Comparison of ENCODE assay signal across 24 cellular contexts in the genomic region with DNA sequence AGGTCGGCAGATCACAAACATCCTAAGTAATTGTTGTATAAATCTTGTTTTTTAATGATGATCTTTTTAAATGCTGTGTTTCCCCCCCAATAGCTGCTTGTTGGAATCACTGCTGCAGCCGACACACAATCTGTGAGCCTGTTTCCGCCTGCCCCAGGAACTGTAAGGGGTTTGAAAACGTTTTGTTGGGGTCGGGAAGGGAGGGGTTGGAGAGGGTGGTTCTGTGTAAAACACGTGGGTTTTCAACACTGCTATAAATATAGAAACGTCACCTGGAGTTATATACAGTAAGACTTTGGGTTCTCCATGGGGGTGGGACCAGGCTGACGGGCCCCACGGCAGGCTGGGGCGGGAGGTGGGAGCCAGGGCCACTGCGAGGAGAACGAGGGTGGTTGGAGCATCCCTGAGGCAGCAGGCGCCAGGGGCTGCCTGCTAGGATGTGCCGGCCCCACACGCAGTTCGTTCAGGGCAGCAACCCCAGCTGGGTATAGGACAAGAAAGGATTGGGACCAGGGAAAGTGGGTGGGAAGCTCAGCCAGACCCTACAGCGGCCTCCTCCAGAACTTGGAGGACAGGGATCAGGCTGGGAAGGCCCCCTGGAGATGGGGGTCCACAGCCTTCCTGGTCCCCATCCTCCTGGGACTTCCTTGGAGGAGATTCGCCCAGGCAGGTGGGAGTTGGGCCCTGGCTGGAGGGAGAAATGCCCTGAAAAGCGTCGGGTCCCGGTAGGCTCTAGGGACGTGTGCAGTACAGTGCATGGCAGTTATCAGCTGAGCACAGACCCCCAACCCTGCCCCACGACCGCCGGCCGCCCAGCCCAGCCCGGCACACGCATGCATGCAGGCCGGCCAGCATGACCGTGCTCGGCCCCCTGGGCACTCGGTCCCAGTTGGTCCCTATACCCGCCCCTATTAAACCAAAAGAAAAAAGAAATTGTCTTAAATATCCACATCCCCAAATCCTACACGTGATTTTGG. TPM values are rescaled to one million over a fixed set of nuclear protein-coding genes. Genes with fewer than 3 reads are reported as not detected.
DNase-seq lines count a peak whose midpoint lies in the region; ATAC-seq and TF ChIP-seq lines count a peak whose summit lies in the region.
"Had no signal": no experiment of that assay in that cellular context is flagged by ENCODE, and none has a peak within 500 bp of the region (broad histone marks: within the 10 kb centered on the region; RNA-seq: fewer than 3 reads in every experiment).

No MANE protein-coding gene starts in this region.

- peaks cover 53% of the 10 kb centered on the region for H3K4me1 Mint-ChIP-seq in activated naive CD8-positive, alpha-beta T cell (ENCODE audit: low read depth)
- peaks cover 41% of the 10 kb centered on the region for H3K4me1 Mint-ChIP-seq in activated naive CD8-positive, alpha-beta T cell treated with anti-CD3 and anti-CD28 coated beads, Interleukin-2, amount 50 U/mL, for 24 hours

- no peaks in the 10 kb centered on the region for H3K9me2 ChIP-seq in PC-9 (ENCODE audit: insufficient read depth)

- no peaks in the 10 kb centered on the region for H3K9me3 Mint-ChIP-seq in activated naive CD8-positive, alpha-beta T cell (ENCODE audit: low read depth)
- H3K9me3 Mint-ChIP-seq in activated naive CD8-positive, alpha-beta T cell treated with anti-CD3 and anti-CD28 coated beads, Interleukin-2, amount 50 U/mL, for 24 hours = no peaks in the 10 kb centered on the region
- H3K9me3 Mint-ChIP-seq: mesothelial cell of epicardium had no signal

- H2AFZ ChIP-seq in PC-9 = no peak overlapping the region

- POLR2A ChIA-PET in PC-9 (lab: Charles Lee; ENCODE audit: unreplicated experiment) = no interaction called here

- no peak for DNase-seq in activated naive CD8-positive, alpha-beta T cell treated with anti-CD3 and anti-CD28 coated beads, Interleukin-2, amount 50 U/mL, for 24 hours
- no peak for DNase-seq in PC-9
- DNase-seq in iPS-NIHi11 (ENCODE audit: low spot score) = peak; percentile 16
- no peak for DNase-seq in sciatic nerve (ENCODE audit: low spot score)
- DNase-seq in sigmoid colon = no peak
- DNase-seq: activated CD4-positive, alpha-beta T cell treated with anti-CD3 and anti-CD28 coated beads, Interleukin-2, amount 50 U/mL, for 1 hour; effector CD8-positive, alpha-beta T cell; esophagus squamous epithelium; GF-D8; GOT3; Karpas-422; NCI-H1930; NCI-H345; stimulated activated CD4-positive, alpha-beta T cell treated with anti-CD3 and anti-CD28 coated beads, Interleukin-15, amount 100 ng/mL, for 24 hours had no signal

- H3K4me3 Mint-ChIP-seq in activated naive CD8-positive, alpha-beta T cell = no peak overlapping the region
- no peak overlapping the region for H3K4me3 Mint-ChIP-seq in activated naive CD8-positive, alpha-beta T cell treated with anti-CD3 and anti-CD28 coated beads, Interleukin-2, amount 50 U/mL, for 24 hours
- H3K4me3 Mint-ChIP-seq: mesothelial cell of epicardium had no signal

- H3K9me3 ChIP-seq in PC-9 (ENCODE audit: insufficient read depth, low read depth) (no peaks in the 10 kb centered on the region), sigmoid colon (no peaks in the 10 kb centered on the region)
- H3K9me3 ChIP-seq: A549, esophagus squamous epithelium, SJSA1, testis had no signal

- H3K4me1 ChIP-seq in PC-9 (replicated peaks; ENCODE audit: insufficient read depth) (no peaks in the 10 kb centered on the region), sigmoid colon (peaks cover 0 to 28% (median 22%) of the 10 kb centered on the region in 4 donors)

- no peak overlapping the region for H3K4me3 ChIP-seq in PC-9
- no peak overlapping the region for H3K4me3 ChIP-seq in sigmoid colon
- H3K4me3 ChIP-seq: A549, esophagus squamous epithelium, SJSA1, testis had no signal

- H3K36me3 Mint-ChIP-seq in activated naive CD8-positive, alpha-beta T cell = peaks cover 2% of the 10 kb centered on the region
- peaks cover 11% of the 10 kb centered on the region for H3K36me3 Mint-ChIP-seq in activated naive CD8-positive, alpha-beta T cell treated with anti-CD3 and anti-CD28 coated beads, Interleukin-2, amount 50 U/mL, for 24 hours (ENCODE audit: low read depth)

- no peaks in the 10 kb centered on the region for H3K27me3 Mint-ChIP-seq in activated naive CD8-positive, alpha-beta T cell
- no peaks in the 10 kb centered on the region for H3K27me3 Mint-ChIP-seq in activated naive CD8-positive, alpha-beta T cell treated with anti-CD3 and anti-CD28 coated beads, Interleukin-2, amount 50 U/mL, for 24 hours

- 0 out of 2 replicates have a peak, but pooled peaks cover 7% of the 10 kb centered on the region for H3K79me2 ChIP-seq in PC-9 (ENCODE audit: low read depth)

- 85 to 86% methylated on average over 34 of the region's 34 CpGs for WGBS in sigmoid colon, 2 donors

- no peak for TF ChIP-seq POLR2A in sigmoid colon (IDR thresholded peaks at IDR 0.05)

- intact Hi-C loops in PC-9 (cut with micrococcal nuclease; ENCODE audit: unreplicated experiment) = no loop called here
- intact Hi-C loops in sciatic nerve (cut with DNase I) = no loop called here
- intact Hi-C loops in sigmoid colon (cut with DNase I) = no loop called here

- H3K27ac ChIP-seq in PC-9 = no peak overlapping the region
- no peak overlapping the region for H3K27ac ChIP-seq in sigmoid colon
- H3K27ac ChIP-seq: A549, C4-2B, SJSA1 had no signal

- H4K20me1 ChIP-seq in PC-9 (ENCODE audit: insufficient read depth) = peaks cover 3% of the 10 kb centered on the region

- H3K36me3 ChIP-seq in PC-9 (ENCODE audit: low read depth) = 0 out of 2 replicates have a peak, but pooled peaks cover 3% of the 10 kb centered on the region
- H3K36me3 ChIP-seq in sigmoid colon = peaks cover 32 to 55% (median 41%) of the 10 kb centered on the region in 4 donors

- TF ChIP-seq EP300 in sigmoid colon (IDR thresholded peaks at IDR 0.05) = no peak

- TF ChIP-seq CTCF in PC-9 (conservative IDR thresholded peaks at IDR 0.05) = no peak
- no peak for TF ChIP-seq CTCF in sigmoid colon (IDR thresholded peaks at IDR 0.05)

- peaks cover 12% of the 10 kb centered on the region; the same call in 1 of the 2 replicates for H3F3A ChIP-seq in PC-9 (ENCODE audit: insufficient read depth, low read depth)

- CTCF ChIA-PET in PC-9 (lab: Charles Lee) = no interaction called here

- H3K27me3 ChIP-seq in PC-9 (ENCODE audit: insufficient read depth, low read depth) (no peaks in the 10 kb centered on the region), sigmoid colon (no peaks in the 10 kb centered on the region)
- H3K27me3 ChIP-seq: esophagus squamous epithelium, SJSA1, testis had no signal

- TSS peak; percentile 1 for BruUV-seq in PC-9 (replicated peaks; lab: Mats Ljungman, UMichigan)

- no peak overlapping the region for H3K4me2 ChIP-seq in PC-9
- H3K4me2 ChIP-seq: A549 had no signal

- ATAC-seq in activated naive CD8-positive, alpha-beta T cell treated with anti-CD3 and anti-CD28 coated beads, Interleukin-2, amount 50 U/mL, for 24 hours = no peak
- ATAC-seq in sciatic nerve (peak; percentile 2), GM18867 (IDR thresholded peaks at IDR 0.05; ENCODE audit: unreplicated experiment) (no peak), GM19467 (IDR thresholded peaks at IDR 0.05; ENCODE audit: unreplicated experiment) (no peak)
- ATAC-seq: A549 had no signal

- H3K27ac Mint-ChIP-seq in activated naive CD8-positive, alpha-beta T cell = peak overlapping the region; percentile 82
- no peak overlapping the region for H3K27ac Mint-ChIP-seq in activated naive CD8-positive, alpha-beta T cell treated with anti-CD3 and anti-CD28 coated beads, Interleukin-2, amount 50 U/mL, for 24 hours
- H3K27ac Mint-ChIP-seq: mesothelial cell of epicardium had no signal

RNA-seq across cellular contexts. Expression of a gene that starts 9.7 kb away (rescaled TPM):
- 87.4 and 94.2 TPM in 2 replicates for total RNA-seq in PC-9 (2021)
- total RNA-seq in sciatic nerve = 44.7 TPM
- total RNA-seq in sigmoid colon = 10 to 100 TPM in 2 of 4 donors, 1 to 10 TPM in 2; 7.6 to 15.0 (median 11.1) TPM
- polyA plus RNA-seq in sigmoid colon = 10 to 100 TPM; 18.0 to 64.0 (median 25.4) TPM

RNA-seq across cellular contexts. Expression of a gene that starts 21.6 kb away (rescaled TPM):
- total RNA-seq in PC-9 (2021) (not detected in 2 replicates), sciatic nerve (0.36 TPM), sigmoid colon (1 to 10 TPM in 1 of 4 donors, under 1 TPM in 1, not detected in 2; 0.71 to 1.1 TPM)
- 10 to 100 TPM in 2 of 3 donors, 1 to 10 TPM in 1; 9.6 to 57.9 (median 47.9) TPM for polyA plus RNA-seq in sigmoid colon
- total RNA-seq: glomerular endothelial cell, renal cortical epithelial cell, SJSA1 had no signal
